In genomic region chr20:16574656-16575355, GRCh38 we compare ENCODE assay signal across 8 cellular contexts. TPM values are rescaled to one million over a fixed set of nuclear protein-coding genes. Genes with fewer than 3 reads are reported as not detected.
DNase-seq lines count a peak whose midpoint lies in the region; ATAC-seq, FAIRE-seq and TF ChIP-seq lines count a peak whose summit lies in the region.

No MANE protein-coding gene starts in this region.

- H3K9me3 Mint-ChIP-seq in activated T-helper 2 cell treated with anti-CD3 and anti-CD28 coated beads, Interferon-gamma antibody, Interleukin-2, Interleukin-4, amounts not matched to agents 10 μg/mL and 5 μg/mL and 100 μg/mL, durations not matched to agents 14 hours and 24 hours and 36 hours: no peaks in the 10 kb centered on the region
- no peaks in the 10 kb centered on the region for H3K9me3 Mint-ChIP-seq in natural killer cell treated with Interleukin-12 subunit alpha and Interleukin-12 subunit beta and Interleukin-15 and Interleukin-18, amount 100 ng/mL, for 72 hours
- no peaks in the 10 kb centered on the region for H3K9me3 Mint-ChIP-seq in stimulated activated memory B cell treated with anti-CD40 and anti-IgM and Interleukin-4, amounts not matched to agents 10 μg/mL and 1 μg/mL and 100 μg/mL, for 72 hours

- peak overlapping the region; percentile 78 for H3K27ac Mint-ChIP-seq in activated T-helper 2 cell treated with anti-CD3 and anti-CD28 coated beads, Interferon-gamma antibody, Interleukin-2, Interleukin-4, amounts not matched to agents 10 μg/mL and 5 μg/mL and 100 μg/mL, durations not matched to agents 14 hours and 24 hours and 36 hours
- peak overlapping the region in 1 of 2 donors; percentile 63 for H3K27ac Mint-ChIP-seq in natural killer cell treated with Interleukin-12 subunit alpha and Interleukin-12 subunit beta and Interleukin-15 and Interleukin-18, amount 100 ng/mL, for 72 hours
- H3K27ac Mint-ChIP-seq in stimulated activated memory B cell treated with anti-CD40 and anti-IgM and Interleukin-4, amounts not matched to agents 10 μg/mL and 1 μg/mL and 100 μg/mL, for 72 hours: peak overlapping the region; percentile 73

- intact Hi-C loops in activated T-helper 2 cell treated with anti-CD3 and anti-CD28 coated beads, Interferon-gamma antibody, Interleukin-2, Interleukin-4, amounts not matched to agents 10 μg/mL and 5 μg/mL and 100 μg/mL, durations not matched to agents 14 hours and 24 hours and 36 hours (cut with micrococcal nuclease): loop anchor here (2.0 to 10.0 kb wide), 3 partner anchors 158 to 1712 kb away; partner anchors contain the start of genes MGME1, SNX5 and ZNF133

- peak overlapping the region; percentile 64 for H3K4me3 ChIP-seq in fibroblast of the aortic adventitia (ENCODE audit: low read depth, low read length)

- H3K36me3 Mint-ChIP-seq in activated T-helper 2 cell treated with anti-CD3 and anti-CD28 coated beads, Interferon-gamma antibody, Interleukin-2, Interleukin-4, amounts not matched to agents 10 μg/mL and 5 μg/mL and 100 μg/mL, durations not matched to agents 14 hours and 24 hours and 36 hours (ENCODE audit: low read depth): no peaks in the 10 kb centered on the region
- H3K36me3 Mint-ChIP-seq in natural killer cell treated with Interleukin-12 subunit alpha and Interleukin-12 subunit beta and Interleukin-15 and Interleukin-18, amount 100 ng/mL, for 72 hours: no peaks in the 10 kb centered on the region
- H3K36me3 Mint-ChIP-seq in stimulated activated memory B cell treated with anti-CD40 and anti-IgM and Interleukin-4, amounts not matched to agents 10 μg/mL and 1 μg/mL and 100 μg/mL, for 72 hours: no peaks in the 10 kb centered on the region

- peak; percentile 84 for DNase-seq in CD1c-positive myeloid dendritic cell (ENCODE audit: extremely low spot score)
- DNase-seq in RCC 7860 (ENCODE audit: low spot score): peak; percentile 71
- peak; percentile 81 for DNase-seq in activated T-helper 2 cell treated with anti-CD3 and anti-CD28 coated beads, Interferon-gamma antibody, Interleukin-2, Interleukin-4, amounts not matched to agents 10 μg/mL and 5 μg/mL and 100 μg/mL, durations not matched to agents 14 hours and 24 hours and 36 hours (ENCODE audit: low spot score)
- peak; percentile 65 for DNase-seq in fibroblast of the aortic adventitia (ENCODE audit: low read depth)
- peak; percentile 73 for DNase-seq in natural killer cell treated with Interleukin-12 subunit alpha and Interleukin-12 subunit beta and Interleukin-15 and Interleukin-18, amount 100 ng/mL, for 72 hours (ENCODE audit: low spot score)

- H3K4me3 Mint-ChIP-seq in activated T-helper 2 cell treated with anti-CD3 and anti-CD28 coated beads, Interferon-gamma antibody, Interleukin-2, Interleukin-4, amounts not matched to agents 10 μg/mL and 5 μg/mL and 100 μg/mL, durations not matched to agents 14 hours and 24 hours and 36 hours (ENCODE audit: low read depth): peak overlapping the region; percentile 85
- peak overlapping the region; percentile 92 for H3K4me3 Mint-ChIP-seq in natural killer cell treated with Interleukin-12 subunit alpha and Interleukin-12 subunit beta and Interleukin-15 and Interleukin-18, amount 100 ng/mL, for 72 hours
- H3K4me3 Mint-ChIP-seq in stimulated activated memory B cell treated with anti-CD40 and anti-IgM and Interleukin-4, amounts not matched to agents 10 μg/mL and 1 μg/mL and 100 μg/mL, for 72 hours: peak overlapping the region; percentile 77

- TF ChIP-seq CTCF in fibroblast of the aortic adventitia (IDR thresholded peaks at IDR 0.05; ENCODE audit: insufficient read depth, low read length): no peak

- H3K4me1 Mint-ChIP-seq in activated T-helper 2 cell treated with anti-CD3 and anti-CD28 coated beads, Interferon-gamma antibody, Interleukin-2, Interleukin-4, amounts not matched to agents 10 μg/mL and 5 μg/mL and 100 μg/mL, durations not matched to agents 14 hours and 24 hours and 36 hours (ENCODE audit: low read depth): peaks cover 26% of the 10 kb centered on the region
- peaks cover 10 to 40% of the 10 kb centered on the region in 2 donors for H3K4me1 Mint-ChIP-seq in natural killer cell treated with Interleukin-12 subunit alpha and Interleukin-12 subunit beta and Interleukin-15 and Interleukin-18, amount 100 ng/mL, for 72 hours (ENCODE audit: low read depth in 2 of 2)
- H3K4me1 Mint-ChIP-seq in stimulated activated memory B cell treated with anti-CD40 and anti-IgM and Interleukin-4, amounts not matched to agents 10 μg/mL and 1 μg/mL and 100 μg/mL, for 72 hours: peaks cover 40% of the 10 kb centered on the region

- FAIRE-seq in RCC 7860 (lab: Jason Lieb, UNC): no peak

- no peaks in the 10 kb centered on the region for H3K27me3 Mint-ChIP-seq in activated T-helper 2 cell treated with anti-CD3 and anti-CD28 coated beads, Interferon-gamma antibody, Interleukin-2, Interleukin-4, amounts not matched to agents 10 μg/mL and 5 μg/mL and 100 μg/mL, durations not matched to agents 14 hours and 24 hours and 36 hours (ENCODE audit: low read depth)
- peaks cover 0 to 7% of the 10 kb centered on the region in 2 donors for H3K27me3 Mint-ChIP-seq in natural killer cell treated with Interleukin-12 subunit alpha and Interleukin-12 subunit beta and Interleukin-15 and Interleukin-18, amount 100 ng/mL, for 72 hours
- no peaks in the 10 kb centered on the region for H3K27me3 Mint-ChIP-seq in stimulated activated memory B cell treated with anti-CD40 and anti-IgM and Interleukin-4, amounts not matched to agents 10 μg/mL and 1 μg/mL and 100 μg/mL, for 72 hours

- ATAC-seq in GM19395 (IDR thresholded peaks at IDR 0.05; ENCODE audit: unreplicated experiment) (peak; percentile 68), HG03565 (IDR thresholded peaks at IDR 0.05; ENCODE audit: unreplicated experiment) (peak; percentile 81)
- ATAC-seq in natural killer cell treated with Interleukin-12 subunit alpha and Interleukin-12 subunit beta and Interleukin-15 and Interleukin-18, amount 100 ng/mL, for 72 hours: peak; percentile 81 to 87
- peak; percentile 84 for ATAC-seq in stimulated activated memory B cell treated with anti-CD40 and anti-IgM and Interleukin-4, amounts not matched to agents 10 μg/mL and 1 μg/mL and 100 μg/mL, for 72 hours

RNA-seq across cellular contexts. Expression of gene KIF16B, which starts 1.6 kb away (rescaled TPM):
- total RNA-seq in activated T-helper 2 cell treated with anti-CD3 and anti-CD28 coated beads, Interferon-gamma antibody, Interleukin-2, Interleukin-4, amounts not matched to agents 10 μg/mL and 5 μg/mL and 100 μg/mL, durations not matched to agents 14 hours and 24 hours and 36 hours: 6.2 and 6.8 TPM in 2 replicates
- total RNA-seq in fibroblast of the aortic adventitia (ENCODE audit: low replicate concordance): 14.5 and 17.7 TPM in 2 replicates
- 1 to 10 TPM; 3.8 to 8.8 TPM for total RNA-seq in natural killer cell treated with Interleukin-12 subunit alpha and Interleukin-12 subunit beta and Interleukin-15 and Interleukin-18, amount 100 ng/mL, for 72 hours

Comparison
In these comparisons a context has a peak if more than half of its experiments do, and no peak if none do; other contexts are left out.
1. Peak in every context shown above with its lines: DNase-seq, ATAC-seq and H3K4me3 ChIP-seq.